In genomic region chr20:35447082-35447789, GRCh38 we compare ENCODE assay signal across 9 cellular contexts. TPM values are rescaled to one million over a fixed set of nuclear protein-coding genes. Genes with fewer than 3 reads are reported as not detected.
DNase-seq lines count a peak whose midpoint lies in the region; ATAC-seq, FAIRE-seq and TF ChIP-seq lines count a peak whose summit lies in the region.
"Had no signal": no experiment of that assay in that cellular context is flagged by ENCODE, and none has a peak within 500 bp of the region (broad histone marks: within the 10 kb centered on the region; RNA-seq: fewer than 3 reads in every experiment).

No MANE protein-coding gene starts in this region.

- peaks cover 6% of the 10 kb centered on the region for H3K27me3 Mint-ChIP-seq in CD4-positive, alpha-beta T cell

- peak; percentile 92 for TF ChIP-seq CTCF in CD4-positive, alpha-beta T cell (IDR thresholded peaks at IDR 0.05)
- peak; percentile 72 to 98 (median 90); a peak in 5 of 6 replicates for TF ChIP-seq CTCF in HCT116 (IDR thresholded peaks at IDR 0.05 in 2 of 3, conservative IDR thresholded peaks at IDR 0.05 in 1 of 3; ENCODE audit: borderline replicate concordance in 1 of 3, insufficient read depth in 1 of 3, low read depth in 2 of 3, low read length in 2 of 3)
- TF ChIP-seq CTCF in WI38 (IDR thresholded peaks at IDR 0.05; ENCODE audit: low read depth, low read length) = peak; percentile 98
- TF ChIP-seq CTCF in bronchial epithelial cell (IDR thresholded peaks at IDR 0.05; ENCODE audit: insufficient read depth, low read length, severe bottlenecking) = peak; percentile 91
- TF ChIP-seq CTCF in keratinocyte (optimal IDR thresholded peaks at IDR 0.05 in 1 of 3, IDR thresholded peaks at IDR 0.05 in 1 of 3, conservative IDR thresholded peaks at IDR 0.05 in 1 of 3; ENCODE audit: extremely low read depth in 1 of 3, insufficient read depth in 2 of 3, low read length in 3 of 3) = peak; percentile 82 to 96 (median 94)

- H3K4me1 ChIP-seq in HCT116 (ENCODE audit: control insufficient read depth in 1 of 2, insufficient read depth in 2 of 2, low read length in 2 of 2) (peaks cover 3 to 21% of the 10 kb centered on the region in 2 experiments; a peak in 3 of 4 replicates), keratinocyte (ENCODE audit: control insufficient read depth, extremely low read depth, insufficient read depth, low read length) (peaks cover 27% of the 10 kb centered on the region)

- peaks cover 4% of the 10 kb centered on the region for H3K4me1 Mint-ChIP-seq in CD4-positive, alpha-beta T cell (ENCODE audit: low read depth)

- POLR2A ChIA-PET in CD4-positive, alpha-beta T cell (lab: Charles Lee) = interaction anchor here (0.8 to 1.6 kb wide), 5 partner anchors 8 to 507 kb away, joined by 3 to 9 read pairs (median 4); partner anchors contain the start of genes CEP250, SCAND1 and SPAG4
- POLR2A ChIA-PET in HCT116 (lab: Charles Lee) = interaction anchor here (0.7 to 0.8 kb wide), 2 partner anchors 45 to 142 kb away, joined by 3 to 5 read pairs; no protein-coding TSS in a partner anchor

- FAIRE-seq in bronchial epithelial cell (lab: Jason Lieb, UNC) = no peak
- FAIRE-seq in keratinocyte (lab: Jason Lieb, UNC) = peak; percentile 69

- ATAC-seq in CD4-positive, alpha-beta T cell (ENCODE audit: poor library complexity) = peak; percentile 99
- ATAC-seq in HCT116 = peak; percentile 95
- no peak for ATAC-seq in HG02884 (IDR thresholded peaks at IDR 0.05; ENCODE audit: unreplicated experiment)

- H3K4me2 ChIP-seq in HCT116 (ENCODE audit: low read length) = peak overlapping the region; percentile 58
- peak overlapping the region; percentile 41 for H3K4me2 ChIP-seq in keratinocyte (ENCODE audit: control insufficient read depth, extremely low read depth, insufficient read depth, low read depth, low read length)

- H3K27me3 ChIP-seq in CD4-positive, alpha-beta T cell (ENCODE audit: control insufficient read depth, insufficient read depth, low read length) = no peaks in the 10 kb centered on the region
- H3K27me3 ChIP-seq in HCT116 (ENCODE audit: insufficient read depth, low read length) = no peaks in the 10 kb centered on the region
- H3K27me3 ChIP-seq in bronchial epithelial cell (ENCODE audit: control insufficient read depth, insufficient read depth, low read length) = no peaks in the 10 kb centered on the region
- no peaks in the 10 kb centered on the region for H3K27me3 ChIP-seq in keratinocyte (ENCODE audit: control insufficient read depth, extremely low read depth, insufficient read depth, low read length)

- H2AFZ ChIP-seq in HCT116 (ENCODE audit: low read depth, low read length, poor library complexity, severe bottlenecking) = no peak overlapping the region
- H2AFZ ChIP-seq in keratinocyte (ENCODE audit: control insufficient read depth, low read length) = no peak overlapping the region

- CTCF ChIA-PET in CD4-positive, alpha-beta T cell (lab: Charles Lee) = interaction anchor here (0.7 to 1.4 kb wide), 15 partner anchors 8 to 302 kb away, joined by 3 to 11 read pairs (median 5); partner anchors contain the start of genes CEP250 and GDF5
- CTCF ChIA-PET in HCT116 (lab: Charles Lee) = interaction anchor here (0.6 to 4.8 kb wide), 22 partner anchors 8 to 613 kb away, joined by 3 to 34 read pairs (median 4); partner anchors contain the start of gene CEP250

- intact Hi-C loops in CD4-positive, alpha-beta T cell (cut with DNase I, micrococcal nuclease) = loop anchor here in 1 of 2 experiments (1.0 to 5.0 kb wide), 3 partner anchors 144 to 1455 kb away; partner anchors contain the start of gene RALY
- intact Hi-C loops in HCT116 (cut with micrococcal nuclease) = loop anchor here (2.0 kb wide), 1 partner anchor 302 kb away; no protein-coding TSS in a partner anchor

- no peaks in the 10 kb centered on the region for H3K9me1 ChIP-seq in keratinocyte (ENCODE audit: control insufficient read depth, extremely low read depth, insufficient read depth, low read length)

- H3K27ac Mint-ChIP-seq in CD4-positive, alpha-beta T cell = no peak overlapping the region

- peak; percentile 79 to 94 (median 88) for DNase-seq in CD4-positive, alpha-beta T cell
- DNase-seq in HCT116 (ENCODE audit: low read depth, low spot score) = peak; percentile 68
- peak; percentile 96 for DNase-seq in NCI-H2196 (lab: John Stamatoyannopoulos, UW; ENCODE audit: unreplicated experiment)
- DNase-seq in bronchial epithelial cell (ENCODE audit: low read depth) = peak; percentile 71
- no peak for DNase-seq in keratinocyte (ENCODE audit: low read depth, low spot score)
- peak; percentile 95 for DNase-seq in stimulated activated CD4-positive, alpha-beta T cell treated with anti-CD3 and anti-CD28 coated beads, Interleukin-15, amount 100 ng/mL, for 24 hours

- TF ChIP-seq POLR2A in HCT116 (IDR thresholded peaks at IDR 0.05; ENCODE audit: borderline replicate concordance, extremely low read depth, insufficient read depth, insufficient read length) = no peak

- dilution Hi-C loops in keratinocyte (cut with MboI; ENCODE audit: extremely low pct_ligation_motif_present, low sequenced_read_pairs) = no loop called here

- peak overlapping the region; percentile 31; the same call in 1 of the 2 replicates for H3K9ac ChIP-seq in HCT116 (ENCODE audit: low read length)
- H3K9ac ChIP-seq in keratinocyte (ENCODE audit: control insufficient read depth, extremely low read depth, insufficient read depth, low read length) = no peak overlapping the region

- no peaks in the 10 kb centered on the region for H3K9me3 Mint-ChIP-seq in CD4-positive, alpha-beta T cell

- peak; percentile 63 for TF ChIP-seq RAD21 in HCT116 (IDR thresholded peaks at IDR 0.05; ENCODE audit: low read depth)

- H3K4me3 ChIP-seq in HCT116 (replicated peaks in 1 of 2; ENCODE audit: low read depth in 1 of 2, low read length in 2 of 2) (peak overlapping the region; percentile 23 to 29; a peak in 3 of 4 replicates), WI38 (ENCODE audit: low read depth, low read length) (0 out of 2 replicates have a peak overlapping the region, but pooled peaks have one; percentile 24), bronchial epithelial cell (ENCODE audit: low read depth, low read length) (peak overlapping the region; percentile 25), keratinocyte (ENCODE audit: control insufficient read depth in 2 of 3, extremely low read depth in 1 of 3, insufficient read depth in 2 of 3, low read depth in 1 of 3, low read length in 3 of 3) (peak overlapping the region in 1 of 3 experiments; percentile 4)

- H4K20me1 ChIP-seq in HCT116 (ENCODE audit: insufficient read depth) (no peaks in the 10 kb centered on the region), keratinocyte (ENCODE audit: control insufficient read depth, extremely low read depth, insufficient read depth, low read length) (no peaks in the 10 kb centered on the region)

- no peaks in the 10 kb centered on the region for H3K9me3 ChIP-seq in CD4-positive, alpha-beta T cell (ENCODE audit: control insufficient read depth, low read length)
- H3K9me3 ChIP-seq in HCT116 (ENCODE audit: control insufficient read depth in 1 of 2, insufficient read depth in 1 of 2, low read depth in 1 of 2, low read length in 2 of 2) = no peaks in the 10 kb centered on the region
- no peaks in the 10 kb centered on the region for H3K9me3 ChIP-seq in keratinocyte (ENCODE audit: control insufficient read depth, low read depth, low read length)

- peak overlapping the region; percentile 87 for H3K4me3 Mint-ChIP-seq in CD4-positive, alpha-beta T cell

- H3K27ac ChIP-seq in CD4-positive, alpha-beta T cell (ENCODE audit: low read depth, low read length) = no peak overlapping the region
- H3K27ac ChIP-seq in HCT116 (ENCODE audit: low read depth, low read length) (no peak overlapping the region), keratinocyte (ENCODE audit: control insufficient read depth, insufficient read depth, low read length) (no peak overlapping the region)

- no peaks in the 10 kb centered on the region for H3K9me2 ChIP-seq in HCT116 (ENCODE audit: insufficient read depth)

- no peaks in the 10 kb centered on the region for H3K36me3 Mint-ChIP-seq in CD4-positive, alpha-beta T cell (ENCODE audit: low read depth)

- no TSS peak for BruUV-seq in HCT116 (replicated peaks; lab: Mats Ljungman, UMichigan)

- H3K79me2 ChIP-seq in HCT116 (ENCODE audit: insufficient read depth, low read length) (no peaks in the 10 kb centered on the region), keratinocyte (ENCODE audit: control insufficient read depth, insufficient read depth, low read length) (no peaks in the 10 kb centered on the region)

- RAD21 ChIA-PET in HCT116 (lab: Charles Lee; ENCODE audit: low non-redundant PET in 1 of 2, low total read pairs in 2 of 2, uncharacterized antibody in 2 of 2, unreplicated experiment in 2 of 2) = interaction anchor here (0.6 to 0.7 kb wide), 2 partner anchors 144 to 147 kb away, joined by 3 read pairs; no protein-coding TSS in a partner anchor

- no peaks in the 10 kb centered on the region for H3K36me3 ChIP-seq in HCT116 (ENCODE audit: control insufficient read depth in 1 of 2, insufficient read depth in 2 of 2, low read length in 2 of 2)
- no peaks in the 10 kb centered on the region for H3K36me3 ChIP-seq in bronchial epithelial cell (ENCODE audit: control insufficient read depth, insufficient read depth, low read length)
- H3K36me3 ChIP-seq in keratinocyte (ENCODE audit: control insufficient read depth in 2 of 2, extremely low read depth in 1 of 2, insufficient read depth in 2 of 2, low read length in 2 of 2) = no peaks in the 10 kb centered on the region

RNA-seq across cellular contexts. Expression of gene CEP250, which starts 8.2 kb away (rescaled TPM):
- total RNA-seq in CD4-positive, alpha-beta T cell = 10 to 100 TPM; 27.6 to 33.1 TPM
- 42.3 TPM for total RNA-seq in HCT116 (2021; ENCODE audit: unreplicated experiment)
- polyA plus RNA-seq in HCT116 (2012) = 25.9 and 32.2 TPM in 2 replicates
- total RNA-seq in bronchial epithelial cell = 15.0 and 21.9 TPM in 2 replicates
- 4.1 to 8.1 TPM (median 5.8 TPM) in 3 replicates for polyA plus RNA-seq in keratinocyte
- 17.0 TPM for polyA plus RNA-seq in keratinocyte (2011; ENCODE audit: low read depth)
- polyA plus RNA-seq in keratinocyte (2011; cell fraction: cytosol; rRNA removed) = 4.0 and 6.4 TPM in 2 replicates
- polyA plus RNA-seq in keratinocyte (2011; cell fraction: nucleus; rRNA removed) = 27.4 and 31.1 TPM in 2 replicates
- polyA plus RNA-seq in keratinocyte (2012; ENCODE audit: low replicate concordance) = 8.5 and 18.7 TPM in 2 replicates
- 8.2 to 33.2 TPM (median 14.0 TPM) in 3 replicates for polyA minus RNA-seq in keratinocyte
- polyA minus RNA-seq in keratinocyte (2011; cell fraction: cytosol; rRNA and poly(A)+ RNA removed) = 3.6 TPM
- 5.5 and 12.3 TPM in 2 replicates for polyA minus RNA-seq in keratinocyte (2011; cell fraction: nucleus; rRNA and poly(A)+ RNA removed)

RNA-seq across cellular contexts. Expression of gene GDF5, which starts 9.2 kb away (rescaled TPM):
- total RNA-seq in CD4-positive, alpha-beta T cell = not detected
- total RNA-seq in HCT116 (2021; ENCODE audit: unreplicated experiment) = not detected
- 0.12 and 0.16 TPM in 2 replicates for polyA plus RNA-seq in HCT116 (2012)
- total RNA-seq in bronchial epithelial cell = under 0.01 TPM in 2 replicates
- 0.06 to 0.12 TPM (median 0.07 TPM) in 3 replicates for polyA plus RNA-seq in keratinocyte
- not detected for polyA plus RNA-seq in keratinocyte (2011; ENCODE audit: low read depth)
- 0.02 and 0.09 TPM in 2 replicates for polyA plus RNA-seq in keratinocyte (2011; cell fraction: cytosol; rRNA removed)
- 0.13 TPM in 2 replicates for polyA plus RNA-seq in keratinocyte (2011; cell fraction: nucleus; rRNA removed)
- 0.10 TPM in 1 of 2 replicates, not detected in the other for polyA plus RNA-seq in keratinocyte (2012; ENCODE audit: low replicate concordance)
- polyA minus RNA-seq in keratinocyte = 0.06 to 0.56 TPM (median 0.30 TPM) in 3 replicates
- not detected for polyA minus RNA-seq in keratinocyte (2011; cell fraction: cytosol; rRNA and poly(A)+ RNA removed)
- not detected in 2 replicates for polyA minus RNA-seq in keratinocyte (2011; cell fraction: nucleus; rRNA and poly(A)+ RNA removed)
- total RNA-seq: T-helper 2 cell treated with Interferon-gamma antibody and Interleukin-4, amounts not matched to agents 100 ng/mL and 5 ng/mL, for 36 hours had no signal

RNA-seq across cellular contexts. Expression of gene UQCC1, which starts 35.5 kb away (rescaled TPM):
- total RNA-seq in CD4-positive, alpha-beta T cell = 10 to 100 TPM; 18.7 to 19.9 TPM
- total RNA-seq in HCT116 (2021; ENCODE audit: unreplicated experiment) = 51.7 TPM
- 24.7 and 28.3 TPM in 2 replicates for polyA plus RNA-seq in HCT116 (2012)
- total RNA-seq in bronchial epithelial cell = 20.8 and 24.7 TPM in 2 replicates
- 24.4 to 38.8 TPM (median 38.5 TPM) in 3 replicates for polyA plus RNA-seq in keratinocyte
- polyA plus RNA-seq in keratinocyte (2011; ENCODE audit: low read depth) = 29.8 TPM
- polyA plus RNA-seq in keratinocyte (2011; cell fraction: cytosol; rRNA removed) = 18.4 and 21.0 TPM in 2 replicates
- 102 and 106 TPM in 2 replicates for polyA plus RNA-seq in keratinocyte (2011; cell fraction: nucleus; rRNA removed)
- polyA plus RNA-seq in keratinocyte (2012; ENCODE audit: low replicate concordance) = 30.4 and 34.2 TPM in 2 replicates
- 18.3 to 30.6 TPM (median 19.7 TPM) in 3 replicates for polyA minus RNA-seq in keratinocyte
- polyA minus RNA-seq in keratinocyte (2011; cell fraction: cytosol; rRNA and poly(A)+ RNA removed) = 16.5 TPM
- polyA minus RNA-seq in keratinocyte (2011; cell fraction: nucleus; rRNA and poly(A)+ RNA removed) = 33.8 and 54.8 TPM in 2 replicates
